ENCODE assay signal across 1 cellular context in genomic region chr5:1791176-1791575, GRCh38.
TF ChIP-seq lines count a peak whose summit lies in the region.

No MANE protein-coding gene starts in this region.

TF ChIP-seq in GM23338, 12 proteins besides CTCF, POLR2A, EP300 and RAD21:
- TF ChIP-seq ETS1 (IDR thresholded peaks at IDR 0.05) (no peak), ZNF462 (CRISPR knock-in tag; IDR thresholded peaks at IDR 0.05) (no peak), EZH2 (IDR thresholded peaks at IDR 0.05; ENCODE audit: low read depth, unreplicated experiment) (no peak), EZH2phosphoT487 (IDR thresholded peaks at IDR 0.05; ENCODE audit: unreplicated experiment) (no peak), ZNF331 (CRISPR knock-in tag; IDR thresholded peaks at IDR 0.05; ENCODE audit: low read depth) (no peak), JUNB (IDR thresholded peaks at IDR 0.05; ENCODE audit: unreplicated experiment) (no peak), NANOG (IDR thresholded peaks at IDR 0.05; ENCODE audit: borderline replicate concordance) (no peak), ZNF114 (CRISPR knock-in tag; IDR thresholded peaks at IDR 0.05) (no peak), REST (IDR thresholded peaks at IDR 0.05; ENCODE audit: unreplicated experiment) (no peak), POLR2AphosphoS5 (IDR thresholded peaks at IDR 0.05; ENCODE audit: low read depth) (no peak), CREB1 (CRISPR knock-in tag; IDR thresholded peaks at IDR 0.05; ENCODE audit: low read depth) (no peak), STAT1 (IDR thresholded peaks at IDR 0.05; ENCODE audit: unreplicated experiment) (no peak)
